In genomic region chr3:129182390-129183180, GRCh38 we compare ENCODE assay signal across 8 cellular contexts. TPM values are rescaled to one million over a fixed set of nuclear protein-coding genes. Genes with fewer than 3 reads are reported as not detected.
A peak's percentile ranks its signal among the peaks of the same experiment; 100 is the strongest.
DNase-seq lines count a peak whose midpoint lies in the region; ATAC-seq and TF ChIP-seq lines count a peak whose summit lies in the region.

No MANE protein-coding gene starts in this region.

- DNase-seq in stimulated activated CD4-positive, alpha-beta T cell treated with anti-CD3 and anti-CD28 coated beads, Interleukin-2, amount 100 ng/mL, for 24 hours: peak; percentile 46 to 54
- DNase-seq in stimulated activated CD4-positive, alpha-beta T cell treated with anti-CD3 and anti-CD28 coated beads, Interleukin-4, amount 100 ng/mL, for 1 hour: no peak
- DNase-seq in T-cell (peak in 10 of 34 experiments; percentile 4 to 31 (median 20)), epithelial cell of esophagus (ENCODE audit: low read depth) (no peak), natural killer cell (no peak), T-helper 9 cell (no peak), NCI-H446 treated with DMSO at 0.1 percent for 48 hours (lab: John Stamatoyannopoulos, UW) (no peak)

- POLR2A ChIA-PET in T-cell (lab: Charles Lee): interaction anchor here (0.5 to 1.8 kb wide), 6 partner anchors 13 to 244 kb away, joined by 3 to 8 read pairs (median 4); no protein-coding TSS in a partner anchor

- peak overlapping the region; percentile 85 for H3K4me3 ChIP-seq in epithelial cell of esophagus (ENCODE audit: low read length)

- peaks cover 47 to 55% (median 54%) of the 10 kb centered on the region in 3 donors for H3K4me1 Mint-ChIP-seq in T-cell
- H3K4me1 Mint-ChIP-seq in natural killer cell: peaks cover 47 to 48% of the 10 kb centered on the region in 2 donors

- intact Hi-C loops in natural killer cell (cut with micrococcal nuclease): loop anchor here (1.0 to 2.0 kb wide), 2 partner anchors 21 to 62 kb away; partner anchors contain the start of genes ISY1 and RAB43

- H3K27ac Mint-ChIP-seq in T-cell: peak overlapping the region; percentile 97
- peak overlapping the region; percentile 84 to 100 for H3K27ac Mint-ChIP-seq in natural killer cell

- no peaks in the 10 kb centered on the region for H3K27me3 Mint-ChIP-seq in T-cell
- H3K27me3 Mint-ChIP-seq in natural killer cell (ENCODE audit: low read depth in 2 of 2): no peaks in the 10 kb centered on the region

- peaks cover 33% of the 10 kb centered on the region for H3K36me3 Mint-ChIP-seq in T-cell
- H3K36me3 Mint-ChIP-seq in natural killer cell: no peaks in the 10 kb centered on the region

- CTCF ChIA-PET in T-cell (lab: Charles Lee): interaction anchor here (0.6 to 1.3 kb wide), 5 partner anchors 21 to 130 kb away, joined by 3 to 4 read pairs (median 3); no protein-coding TSS in a partner anchor

- H3K9me3 Mint-ChIP-seq in T-cell (no peaks in the 10 kb centered on the region), natural killer cell (no peaks in the 10 kb centered on the region)

- H3K4me3 Mint-ChIP-seq in T-cell: peak overlapping the region; percentile 95 to 97 (median 96)
- peak overlapping the region; percentile 91 for H3K4me3 Mint-ChIP-seq in natural killer cell

- no peak for ATAC-seq in T-cell (replicated peaks in 1 of 4)
- peak in 1 of 3 donors; percentile 16 for ATAC-seq in natural killer cell
- ATAC-seq in GM19397 (IDR thresholded peaks at IDR 0.05; ENCODE audit: unreplicated experiment): no peak

- TF ChIP-seq CTCF in epithelial cell of esophagus (IDR thresholded peaks at IDR 0.05; ENCODE audit: insufficient read depth, low read depth, low read length, missing control alignments): no peak
- TF ChIP-seq CTCF in natural killer cell (IDR thresholded peaks at IDR 0.05): no peak

RNA-seq across cellular contexts. Expression of gene CNBP, which starts 1.1 kb away (rescaled TPM):
- total RNA-seq in T-cell (100 to 1,000 TPM; 280 to 382 (median 356) TPM), natural killer cell (100 to 1,000 TPM; 202 to 223 (median 211) TPM)

RNA-seq across cellular contexts. Expression of gene ISY1, which starts 21.7 kb away (rescaled TPM):
- total RNA-seq in T-cell: 10 to 100 TPM; 34.8 to 42.0 (median 35.9) TPM
- 10 to 100 TPM; 51.9 to 58.2 (median 56.1) TPM for total RNA-seq in natural killer cell

Comparison
In these comparisons a context has a peak if more than half of its experiments do, and no peak if none do; other contexts are left out.
1. DNase-seq: peak in stimulated activated CD4-positive, alpha-beta T cell treated with anti-CD3 and anti-CD28 coated beads, Interleukin-2, amount 100 ng/mL, for 24 hours (2 of 2); none in stimulated activated CD4-positive, alpha-beta T cell treated with anti-CD3 and anti-CD28 coated beads, Interleukin-4, amount 100 ng/mL, for 1 hour (single experiment), epithelial cell of esophagus (single experiment), natural killer cell (single experiment), T-helper 9 cell (single experiment) and NCI-H446 treated with DMSO at 0.1 percent for 48 hours (single experiment).